Comparison of ENCODE assay signal across 10 cellular contexts in genomic region chr2:6945087-6945813, GRCh38. TPM values are rescaled to one million over a fixed set of nuclear protein-coding genes. Genes with fewer than 3 reads are reported as not detected.
DNase-seq lines count a peak whose midpoint lies in the region; ATAC-seq, FAIRE-seq and TF ChIP-seq lines count a peak whose summit lies in the region.
"Had no signal": no experiment of that assay in that cellular context is flagged by ENCODE, and none has a peak within 500 bp of the region (broad histone marks: within the 10 kb centered on the region; RNA-seq: fewer than 3 reads in every experiment).

No MANE protein-coding gene starts in this region.

- H3K27me3 ChIP-seq in BLaER1 treated with 17β-estradiol and CSF1 and Interleukin-3, amounts not matched to agents 10 nM and 100 nM, result no peaks in the 10 kb centered on the region
- peaks cover 33% of the 10 kb centered on the region for H3K27me3 ChIP-seq in astrocyte (ENCODE audit: insufficient read depth, low read length)
- no peaks in the 10 kb centered on the region for H3K27me3 ChIP-seq in Peyer's patch

- peak overlapping the region; percentile 53 to 90 (median 73) for H3K4me2 ChIP-seq in BLaER1 treated with 17β-estradiol and CSF1 and Interleukin-3, amounts not matched to agents 10 nM and 100 nM
- H3K4me2 ChIP-seq in astrocyte (ENCODE audit: low read length), result no peak overlapping the region

- DNase-seq in astrocyte (ENCODE audit: low read depth) (no peak), Peyer's patch (no peak), GF-D8 (lab: John Stamatoyannopoulos, UW) (no peak), retina (no peak)
- DNase-seq in activated CD4-positive, alpha-beta T cell treated with anti-CD3 and anti-CD28 coated beads, Interleukin-2, amount 50 U/mL, for 48 hours, result no peak
- DNase-seq: EL, NCI-H2171 treated with DMSO at 0.1 percent for 48 hours had no signal

- no peak overlapping the region for H3K4me3 Mint-ChIP-seq in astrocyte (ENCODE audit: unreplicated experiment)

- FAIRE-seq in astrocyte (lab: Jason Lieb, UNC), result no peak

- peak overlapping the region in 4 of 11 experiments; percentile 1 to 39 (median 30); a peak in 5 of 22 replicates for H3K9ac ChIP-seq in BLaER1 treated with 17β-estradiol and CSF1 and Interleukin-3, amounts not matched to agents 10 nM and 100 nM
- no peak overlapping the region for H3K9ac ChIP-seq in astrocyte (ENCODE audit: low read length)

- H3K4me1 Mint-ChIP-seq in astrocyte (ENCODE audit: low read depth, unreplicated experiment), result peaks cover 4% of the 10 kb centered on the region

- peaks cover 22 to 42% (median 34%) of the 10 kb centered on the region in 10 experiments for H3K4me1 ChIP-seq in BLaER1 treated with 17β-estradiol and CSF1 and Interleukin-3, amounts not matched to agents 10 nM and 100 nM
- H3K4me1 ChIP-seq in astrocyte (ENCODE audit: insufficient read depth, low read length) (peaks cover 7% of the 10 kb centered on the region), Peyer's patch (peaks cover 0 to 6% (median 0%) of the 10 kb centered on the region in 4 donors)

- TF ChIP-seq CTCF in astrocyte (IDR thresholded peaks at IDR 0.05; ENCODE audit: insufficient read depth, low read depth, low read length) (no peak), Peyer's patch (IDR thresholded peaks at IDR 0.05) (no peak)

- H3K79me2 ChIP-seq in astrocyte (ENCODE audit: insufficient read depth, low read length), result no peaks in the 10 kb centered on the region

- no peak overlapping the region for H2AFZ ChIP-seq in astrocyte (ENCODE audit: low read depth, low read length)

- H3K4me3 ChIP-seq in BLaER1 treated with 17β-estradiol and CSF1 and Interleukin-3, amounts not matched to agents 10 nM and 100 nM, result no peak overlapping the region
- no peak overlapping the region for H3K4me3 ChIP-seq in astrocyte (ENCODE audit: insufficient read depth, low read depth, low read length)
- no peak overlapping the region for H3K4me3 ChIP-seq in Peyer's patch

- no peaks in the 10 kb centered on the region for H3K27me3 Mint-ChIP-seq in astrocyte (ENCODE audit: low read depth, unreplicated experiment)

- peaks cover 14% of the 10 kb centered on the region for H3K36me3 Mint-ChIP-seq in astrocyte (ENCODE audit: low read depth, unreplicated experiment)

- TF ChIP-seq POLR2A in Peyer's patch (IDR thresholded peaks at IDR 0.05), result no peak

- H3K9me3 ChIP-seq in BLaER1 treated with 17β-estradiol and CSF1 and Interleukin-3, amounts not matched to agents 10 nM and 100 nM (replicated peaks in 1 of 11), result peaks cover 0 to 13% (median 0%) of the 10 kb centered on the region in 11 experiments; a peak in 1 of 22 replicates
- H3K9me3 ChIP-seq in astrocyte (ENCODE audit: insufficient read depth, low read depth, low read length) (no peaks in the 10 kb centered on the region), Peyer's patch (no peaks in the 10 kb centered on the region)

- peak overlapping the region in 9 of 11 experiments; percentile 8 to 67 (median 49); a peak in 15 of 22 replicates for H3K27ac ChIP-seq in BLaER1 treated with 17β-estradiol and CSF1 and Interleukin-3, amounts not matched to agents 10 nM and 100 nM
- H3K27ac ChIP-seq in astrocyte (ENCODE audit: low read depth, low read length) (no peak overlapping the region), Peyer's patch (peak overlapping the region in 1 of 4 donors; percentile 17)

- H3K9me3 Mint-ChIP-seq in astrocyte (ENCODE audit: unreplicated experiment), result no peaks in the 10 kb centered on the region

- H4K20me1 ChIP-seq in BLaER1 treated with 17β-estradiol and CSF1 and Interleukin-3, amounts not matched to agents 10 nM and 100 nM, result no peaks in the 10 kb centered on the region
- peaks cover 27% of the 10 kb centered on the region for H4K20me1 ChIP-seq in astrocyte (ENCODE audit: insufficient read depth, low read length)

- ATAC-seq in GM19324 (IDR thresholded peaks at IDR 0.05; ENCODE audit: low FRiP score, unreplicated experiment), result peak; percentile 92
- ATAC-seq in HG03103 (IDR thresholded peaks at IDR 0.05; ENCODE audit: low read depth, unreplicated experiment), result peak; percentile 97

- peaks cover 0 to 50% (median 35%) of the 10 kb centered on the region in 11 experiments; a peak in 14 of 22 replicates for H3K36me3 ChIP-seq in BLaER1 treated with 17β-estradiol and CSF1 and Interleukin-3, amounts not matched to agents 10 nM and 100 nM
- H3K36me3 ChIP-seq in astrocyte (ENCODE audit: insufficient read depth, low read length), result no peaks in the 10 kb centered on the region
- peaks cover 0 to 7% (median 0%) of the 10 kb centered on the region in 3 donors for H3K36me3 ChIP-seq in Peyer's patch

- H3K27ac Mint-ChIP-seq in astrocyte (ENCODE audit: unreplicated experiment), result peak overlapping the region; percentile 50

RNA-seq across cellular contexts. Expression of gene RNF144A, which starts 28.0 kb away (rescaled TPM):
- total RNA-seq in astrocyte (2.9 and 4.9 TPM in 2 replicates), Peyer's patch (10 to 100 TPM in 3 of 4 donors, 1 to 10 TPM in 1; 9.1 to 16.5 (median 13.9) TPM)
